Comparison of ENCODE assay signal across 33 cellular contexts in genomic region chr16:27558434-27558833, GRCh38.
"Had no signal": no experiment of that assay in that cellular context is flagged by ENCODE, and none has a peak within 500 bp of the region (broad histone marks: within the 10 kb centered on the region; RNA-seq: fewer than 3 reads in every experiment).

No MANE protein-coding gene starts in this region.

- H3K27ac ChIP-seq: body of pancreas, breast epithelium, KMS-11, Peyer's patch, SJSA1 had no signal

- H3K4me1 Mint-ChIP-seq: activated B cell treated with CpG ODN at 0.5 μM for 24 hours; activated CD4-positive, alpha-beta memory T cell treated with anti-CD3 and anti-CD28 coated beads, Interleukin-2, amount 10 ng/mL, durations not matched to agents 7 days and 5 days; activated CD8-positive, alpha-beta memory T cell treated with anti-CD3 and anti-CD28 coated beads, Interleukin-2, amount 10 ng/mL, durations not matched to agents 7 days and 5 days had no signal

- H3K36me3 ChIP-seq: breast epithelium, Peyer's patch, SJSA1 had no signal

- H3K36me3 Mint-ChIP-seq: activated CD8-positive, alpha-beta memory T cell treated with anti-CD3 and anti-CD28 coated beads, Interleukin-2, amount 10 ng/mL, durations not matched to agents 7 days and 5 days had no signal

- H3K9me3 Mint-ChIP-seq: activated B cell treated with CpG ODN at 0.5 μM for 24 hours; activated CD4-positive, alpha-beta memory T cell treated with anti-CD3 and anti-CD28 coated beads, Interleukin-2, amount 10 ng/mL, durations not matched to agents 7 days and 5 days; activated naive CD8-positive, alpha-beta T cell treated with anti-CD3 and anti-CD28 coated beads, Interleukin-2, amount 10 ng/mL, durations not matched to agents 7 days and 5 days; T-helper 1 cell treated with Interleukin-12 subunit alpha and Interleukin-12 subunit beta and Interleukin-4 antibody, amounts not matched to agents 30 μg/mL and 1 μg/mL, for 36 hours; T-helper 2 cell treated with Interferon-gamma antibody and Interleukin-4, amounts not matched to agents 5 μg/mL and 100 μg/mL, for 36 hours had no signal

- H3K9me3 ChIP-seq: body of pancreas, breast epithelium, Peyer's patch, SJSA1, SK-N-SH had no signal

- H3K4me2 ChIP-seq: KMS-11, SK-N-SH had no signal

- H3K27me3 ChIP-seq: body of pancreas, breast epithelium, Peyer's patch, SJSA1 had no signal

- H3K4me3 Mint-ChIP-seq: activated B cell treated with CpG ODN at 0.5 μM for 24 hours; activated CD4-positive, alpha-beta memory T cell treated with anti-CD3 and anti-CD28 coated beads, Interleukin-2, amount 10 ng/mL, durations not matched to agents 7 days and 5 days; activated CD8-positive, alpha-beta memory T cell treated with anti-CD3 and anti-CD28 coated beads, Interleukin-2, amount 10 ng/mL, durations not matched to agents 7 days and 5 days; activated naive CD8-positive, alpha-beta T cell treated with anti-CD3 and anti-CD28 coated beads, Interleukin-2, amount 10 ng/mL, durations not matched to agents 7 days and 5 days; T-helper 1 cell treated with Interleukin-12 subunit alpha and Interleukin-12 subunit beta and Interleukin-4 antibody, amounts not matched to agents 30 μg/mL and 1 μg/mL, for 36 hours; T-helper 2 cell treated with Interferon-gamma antibody and Interleukin-4, amounts not matched to agents 5 μg/mL and 100 μg/mL, for 36 hours had no signal

- ATAC-seq: activated CD8-positive, alpha-beta memory T cell treated with anti-CD3 and anti-CD28 coated beads, Interleukin-2, amount 10 ng/mL, durations not matched to agents 7 days and 5 days; body of pancreas; PC-3 had no signal

- H3K27ac Mint-ChIP-seq: activated B cell treated with CpG ODN at 0.5 μM for 24 hours; activated CD4-positive, alpha-beta memory T cell treated with anti-CD3 and anti-CD28 coated beads, Interleukin-2, amount 10 ng/mL, durations not matched to agents 7 days and 5 days; activated CD8-positive, alpha-beta memory T cell treated with anti-CD3 and anti-CD28 coated beads, Interleukin-2, amount 10 ng/mL, durations not matched to agents 7 days and 5 days; activated naive CD8-positive, alpha-beta T cell treated with anti-CD3 and anti-CD28 coated beads, Interleukin-2, amount 10 ng/mL, durations not matched to agents 7 days and 5 days; T-helper 1 cell treated with Interleukin-12 subunit alpha and Interleukin-12 subunit beta and Interleukin-4 antibody, amounts not matched to agents 30 μg/mL and 1 μg/mL, for 36 hours; T-helper 2 cell treated with Interferon-gamma antibody and Interleukin-4, amounts not matched to agents 5 μg/mL and 100 μg/mL, for 36 hours had no signal

- DNase-seq: activated B cell treated with CpG ODN at 0.5 μM for 24 hours; activated CD4-positive, alpha-beta memory T cell treated with anti-CD3 and anti-CD28 coated beads, Interleukin-2, amount 10 ng/mL, durations not matched to agents 7 days and 5 days; activated CD4-positive, alpha-beta T cell treated with anti-CD3 and anti-CD28 coated beads for 4 hours; activated CD4-positive, alpha-beta T cell treated with anti-CD3 and anti-CD28 coated beads, Interleukin-2, amount 50 U/mL, for 1 hour; activated CD4-positive, CD25-positive, alpha-beta regulatory T cell treated with anti-CD3 and anti-CD28 coated beads, Interleukin-2, amount 50 U/mL, for 72 hours; activated CD8-positive, alpha-beta memory T cell treated with anti-CD3 and anti-CD28 coated beads for 24 hours; activated CD8-positive, alpha-beta memory T cell treated with anti-CD3 and anti-CD28 coated beads, Interleukin-2, amount 10 ng/mL, durations not matched to agents 7 days and 5 days; activated CD8-positive, alpha-beta memory T cell treated with anti-CD3 and anti-CD28 coated beads, Interleukin-2, amount 50 U/mL, for 48 hours; activated effector memory CD4-positive, alpha-beta T cell treated with anti-CD3 and anti-CD28 coated beads, Interleukin-2, amount 50 U/mL, for 16 hours; activated naive CD4-positive, alpha-beta T cell; activated naive CD4-positive, alpha-beta T cell treated with anti-CD3 and anti-CD28 coated beads, Interleukin-2, amount 50 U/mL, for 16 hours; activated naive CD8-positive, alpha-beta T cell treated with anti-CD3 and anti-CD28 coated beads, Interleukin-2, amount 10 ng/mL, durations not matched to agents 7 days and 5 days; activated T-cell treated with anti-CD3 and anti-CD28 coated beads, Interleukin-2, amount 50 U/mL, for 48 hours; amygdala; body of pancreas; NCI-H1092 treated with DMSO at 0.1 percent for 48 hours; NCI-H1417 treated with DMSO at 0.1 percent for 48 hours; NCI-H187 treated with DMSO at 0.1 percent for 48 hours; NCI-H2081 treated with DMSO at 0.1 percent for 48 hours; NCI-H345; NCI-H526; NCI-H748 treated with DMSO at 0.1 percent for 48 hours; NK-92 treated with Interleukin-12 subunit alpha and Interleukin-12 subunit beta, amount 100 ng/mL, for 24 hours; PC-3; Peyer's patch; RPMI8226; SHP77 treated with DMSO at 0.1 percent for 48 hours; SK-N-SH had no signal

- H3K4me1 ChIP-seq: breast epithelium, Peyer's patch, SJSA1 had no signal

- H3K4me3 ChIP-seq: body of pancreas, breast epithelium, Peyer's patch, SJSA1 had no signal

- H3K9me2 ChIP-seq: SK-N-SH had no signal

- H3K9ac ChIP-seq: KMS-11, SK-N-SH had no signal
